ENCODE assay signal across 27 cellular contexts in genomic region chr3:160459450-160459970, GRCh38.
"Had no signal": no experiment of that assay in that cellular context is flagged by ENCODE, and none has a peak within 500 bp of the region (broad histone marks: within the 10 kb centered on the region; RNA-seq: fewer than 3 reads in every experiment).

No MANE protein-coding gene starts in this region.

- DNase-seq: hypothalamus; immature natural killer cell; kidney; left colon; lower lobe of right lung; mammary epithelial cell; mesenchymal stem cell; naive thymus-derived CD8-positive, alpha-beta T cell; ovary; right lobe of liver; stimulated activated CD4-positive, alpha-beta T cell treated with anti-CD3 and anti-CD28 coated beads, Interleukin-1b, Interleukin-23, amount 100 ng/mL, for 48 hours; stimulated activated CD4-positive, alpha-beta T cell treated with anti-CD3 and anti-CD28 coated beads, Interleukin-2, amount 100 ng/mL, for 48 hours; stimulated activated CD4-positive, alpha-beta T cell treated with anti-CD3 and anti-CD28 coated beads, Interleukin-4, amount 100 ng/mL, for 4 hours; stimulated activated CD8-positive, alpha-beta memory T cell treated with anti-CD3 and anti-CD28 coated beads, Interleukin-4, amount 100 ng/mL, for 48 hours; stimulated activated naive CD4-positive, alpha-beta T cell treated with Interleukin-2 at 50 U/mL for 16 hours; stimulated activated naive CD8-positive, alpha-beta T cell treated with anti-CD3 and anti-CD28 coated beads, Interleukin-15, amount 100 ng/mL, for 72 hours; tibial artery; trophoblast cell; uterus had no signal

- H3K4me2 ChIP-seq: smooth muscle cell had no signal

- H3K27me3 ChIP-seq: left lung, ovary, right atrium auricular region, right lobe of liver, tibial artery, uterus had no signal

- H3K4me1 ChIP-seq: lower lobe of right lung, right atrium auricular region, right lobe of liver, tibial artery, uterus had no signal

- H3K4me1 Mint-ChIP-seq: immature natural killer cell; naive thymus-derived CD8-positive, alpha-beta T cell; nephron; neural crest cell; stimulated activated memory B cell treated with anti-CD40 and anti-IgM and Interleukin-4, amounts not matched to agents 10 μg/mL and 1 μg/mL and 100 μg/mL, for 72 hours; stimulated activated naive CD8-positive, alpha-beta T cell treated with anti-CD3 and anti-CD28 coated beads, Interleukin-15, amount 100 ng/mL, for 72 hours had no signal

- H3K4me3 ChIP-seq: left lung, lower lobe of right lung, ovary, right atrium auricular region, right lobe of liver, smooth muscle cell, thoracic aorta, tibial artery, uterus had no signal

- H3K27ac ChIP-seq: left lung, lower lobe of right lung, ovary, right atrium auricular region, right lobe of liver, thoracic aorta, tibial artery, uterus had no signal

- H3K27ac Mint-ChIP-seq: immature natural killer cell; naive thymus-derived CD8-positive, alpha-beta T cell; nephron; progenitor cell of endocrine pancreas; stimulated activated memory B cell treated with anti-CD40 and anti-IgM and Interleukin-4, amounts not matched to agents 10 μg/mL and 1 μg/mL and 100 μg/mL, for 72 hours; stimulated activated naive CD8-positive, alpha-beta T cell treated with anti-CD3 and anti-CD28 coated beads, Interleukin-15, amount 100 ng/mL, for 72 hours had no signal

- H3K36me3 ChIP-seq: left lung, lower lobe of right lung, ovary, right atrium auricular region, right lobe of liver, thoracic aorta, tibial artery, uterus had no signal

- H3K9me3 ChIP-seq: left lung, lower lobe of right lung, ovary, right atrium auricular region, right lobe of liver, thoracic aorta, tibial artery, uterus had no signal

- H3K4me3 Mint-ChIP-seq: immature natural killer cell; naive thymus-derived CD8-positive, alpha-beta T cell; nephron; neural crest cell; stimulated activated memory B cell treated with anti-CD40 and anti-IgM and Interleukin-4, amounts not matched to agents 10 μg/mL and 1 μg/mL and 100 μg/mL, for 72 hours; stimulated activated naive CD8-positive, alpha-beta T cell treated with anti-CD3 and anti-CD28 coated beads, Interleukin-15, amount 100 ng/mL, for 72 hours had no signal

- H3K9me3 Mint-ChIP-seq: immature natural killer cell; naive thymus-derived CD8-positive, alpha-beta T cell; nephron; stimulated activated memory B cell treated with anti-CD40 and anti-IgM and Interleukin-4, amounts not matched to agents 10 μg/mL and 1 μg/mL and 100 μg/mL, for 72 hours; stimulated activated naive CD8-positive, alpha-beta T cell treated with anti-CD3 and anti-CD28 coated beads, Interleukin-15, amount 100 ng/mL, for 72 hours had no signal

- ATAC-seq: left colon; left lung; lower lobe of right lung; naive thymus-derived CD8-positive, alpha-beta T cell; right lobe of liver; stimulated activated memory B cell treated with anti-CD40 and anti-IgM and Interleukin-4, amounts not matched to agents 10 μg/mL and 1 μg/mL and 100 μg/mL, for 72 hours; stimulated activated naive CD8-positive, alpha-beta T cell treated with anti-CD3 and anti-CD28 coated beads, Interleukin-15, amount 100 ng/mL, for 72 hours had no signal

- H3K36me3 Mint-ChIP-seq: immature natural killer cell; naive thymus-derived CD8-positive, alpha-beta T cell; stimulated activated memory B cell treated with anti-CD40 and anti-IgM and Interleukin-4, amounts not matched to agents 10 μg/mL and 1 μg/mL and 100 μg/mL, for 72 hours had no signal
